Comparison of ENCODE assay signal across 13 cellular contexts in the genomic region with DNA sequence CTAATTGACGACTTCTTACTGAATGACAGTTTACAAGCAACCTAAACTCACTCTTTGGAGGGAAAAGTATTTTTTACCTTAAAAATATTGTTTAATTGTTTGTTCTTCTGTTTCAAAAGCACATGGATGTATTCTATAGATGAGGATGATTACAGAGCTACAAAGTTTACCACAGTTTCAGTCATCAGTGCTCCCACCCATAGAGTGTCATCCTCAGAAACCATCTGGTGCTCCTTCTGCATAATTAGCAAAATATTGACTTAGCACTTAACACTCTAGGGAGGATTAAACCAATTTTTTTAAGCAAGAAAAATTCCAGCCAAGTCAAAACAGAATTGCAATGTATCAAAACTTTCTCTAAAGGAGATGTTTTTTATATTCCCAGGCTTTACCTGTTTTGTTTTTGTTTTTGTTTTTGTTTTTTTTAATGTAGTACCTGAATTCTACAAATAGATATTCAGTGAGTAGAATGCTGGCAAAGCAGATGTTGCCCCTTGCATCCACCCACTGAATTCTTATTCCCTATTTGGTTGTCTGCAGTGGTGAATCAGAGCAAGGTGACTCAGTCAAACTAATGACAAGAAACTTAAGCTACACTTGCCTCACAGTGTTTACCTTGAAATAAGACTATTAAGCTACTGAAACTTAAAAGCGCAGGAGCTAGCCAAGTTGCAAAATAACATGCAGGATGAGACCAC.
DNase-seq lines count a peak whose midpoint lies in the region; ATAC-seq, FAIRE-seq and TF ChIP-seq lines count a peak whose summit lies in the region.
"Had no signal": no experiment of that assay in that cellular context is flagged by ENCODE, and none has a peak within 500 bp of the region (broad histone marks: within the 10 kb centered on the region; RNA-seq: fewer than 3 reads in every experiment).

No MANE protein-coding gene starts in this region.

- POLR2A ChIA-PET in A673 (lab: Charles Lee; ENCODE audit: low non-redundant PET) = no interaction called here
- POLR2A ChIA-PET in HepG2 (lab: Yijun Ruan, JAX) = no interaction called here

- H3K4me3 ChIP-seq in A673 (ENCODE audit: low read depth, low read length, poor library complexity, severe bottlenecking) (no peak overlapping the region), GM23248 (no peak overlapping the region), RWPE2 (ENCODE audit: severe bottlenecking) (no peak overlapping the region), hepatocyte (no peak overlapping the region), HepG2 (replicated peaks in 1 of 3; ENCODE audit: insufficient read depth in 1 of 3, low read depth in 2 of 3, low read length in 3 of 3) (no peak overlapping the region)
- H3K4me3 ChIP-seq: BLaER1 treated with 17β-estradiol and CSF1 and Interleukin-3, amounts not matched to agents 10 nM and 100 nM; testis had no signal

- no peak for TF ChIP-seq RAD21 in HepG2 (CRISPR knock-in tag; IDR thresholded peaks at IDR 0.05)

- H3K79me2 ChIP-seq in GM23248 (ENCODE audit: insufficient read depth) = no peaks in the 10 kb centered on the region
- H3K79me2 ChIP-seq in hepatocyte = no peaks in the 10 kb centered on the region
- H3K79me2 ChIP-seq in HepG2 (ENCODE audit: insufficient read depth, low read length) = no peaks in the 10 kb centered on the region

- no peaks in the 10 kb centered on the region for H3F3A ChIP-seq in GM23248 (ENCODE audit: insufficient read depth)

- H2AFZ ChIP-seq in GM23248 (no peak overlapping the region), hepatocyte (no peak overlapping the region), HepG2 (ENCODE audit: low read length) (no peak overlapping the region)

- CTCF ChIA-PET in A673 (lab: Charles Lee) (no interaction called here), HepG2 (lab: Yijun Ruan, JAX; ENCODE audit: low intra/inter-chr PET ratio, low total read pairs) (no interaction called here)

- no peak overlapping the region for H3K27ac ChIP-seq in A673 (ENCODE audit: low read depth, low read length, poor library complexity, severe bottlenecking)
- no peak overlapping the region for H3K27ac ChIP-seq in GM23248
- H3K27ac ChIP-seq in RWPE2 (ENCODE audit: poor library complexity, severe bottlenecking) = no peak overlapping the region
- H3K27ac ChIP-seq in hepatocyte = peak overlapping the region; percentile 22
- H3K27ac ChIP-seq in HepG2 (ENCODE audit: extremely low read length, insufficient read depth, low read length) = no peak overlapping the region
- H3K27ac ChIP-seq: BLaER1 treated with 17β-estradiol and CSF1 and Interleukin-3, amounts not matched to agents 10 nM and 100 nM; testis had no signal

- H3K9me2 ChIP-seq in GM23248 (ENCODE audit: insufficient read depth) (no peaks in the 10 kb centered on the region), hepatocyte (replicated peaks; ENCODE audit: insufficient read depth) (no peaks in the 10 kb centered on the region)

- H3K4me2 ChIP-seq in GM23248 (ENCODE audit: unreplicated experiment) (no peak overlapping the region), hepatocyte (no peak overlapping the region), HepG2 (ENCODE audit: low read depth, low read length) (no peak overlapping the region)
- H3K4me2 ChIP-seq: BLaER1 treated with 17β-estradiol and CSF1 and Interleukin-3, amounts not matched to agents 10 nM and 100 nM had no signal

- H3K27me3 ChIP-seq in A673 (replicated peaks; ENCODE audit: insufficient read depth, low read depth, low read length, poor library complexity) (no peaks in the 10 kb centered on the region), GM23248 (replicated peaks; ENCODE audit: insufficient read depth) (no peaks in the 10 kb centered on the region), RWPE2 (ENCODE audit: insufficient read depth, poor library complexity, severe bottlenecking) (no peaks in the 10 kb centered on the region), hepatocyte (no peaks in the 10 kb centered on the region), HepG2 (ENCODE audit: control insufficient read depth in 1 of 2, insufficient read depth in 2 of 2, low read length in 2 of 2) (no peaks in the 10 kb centered on the region)
- H3K27me3 ChIP-seq: BLaER1 treated with 17β-estradiol and CSF1 and Interleukin-3, amounts not matched to agents 10 nM and 100 nM; testis had no signal

- H3K36me3 ChIP-seq in A673 (ENCODE audit: insufficient read depth, low read length, poor library complexity, severe bottlenecking) (no peaks in the 10 kb centered on the region), GM23248 (ENCODE audit: low read depth) (no peaks in the 10 kb centered on the region), RWPE2 (ENCODE audit: low read depth) (no peaks in the 10 kb centered on the region), hepatocyte (replicated peaks; ENCODE audit: insufficient read depth, low read depth) (no peaks in the 10 kb centered on the region), HepG2 (replicated peaks in 1 of 2; ENCODE audit: control insufficient read depth in 1 of 2, insufficient read depth in 2 of 2, low read length in 2 of 2) (no peaks in the 10 kb centered on the region)
- H3K36me3 ChIP-seq: BLaER1 treated with 17β-estradiol and CSF1 and Interleukin-3, amounts not matched to agents 10 nM and 100 nM had no signal

- intact Hi-C loops in A673 (cut with micrococcal nuclease; ENCODE audit: unreplicated experiment) (no loop called here), HepG2 (cut with micrococcal nuclease; ENCODE audit: unreplicated experiment) (no loop called here)

- H3K9me3 ChIP-seq in A673 (ENCODE audit: low read depth, low read length, poor library complexity, severe bottlenecking) = no peaks in the 10 kb centered on the region
- no peaks in the 10 kb centered on the region for H3K9me3 ChIP-seq in GM23248 (ENCODE audit: low read depth)
- H3K9me3 ChIP-seq in RWPE2 (ENCODE audit: severe bottlenecking) = no peaks in the 10 kb centered on the region
- no peaks in the 10 kb centered on the region for H3K9me3 ChIP-seq in hepatocyte (ENCODE audit: low read depth)
- no peaks in the 10 kb centered on the region for H3K9me3 ChIP-seq in HepG2 (ENCODE audit: low read length)
- H3K9me3 ChIP-seq: testis had no signal

- no peaks in the 10 kb centered on the region for H4K20me1 ChIP-seq in GM23248 (ENCODE audit: insufficient read depth)
- H4K20me1 ChIP-seq in hepatocyte (ENCODE audit: insufficient read depth, poor library complexity, severe bottlenecking) = no peaks in the 10 kb centered on the region
- H4K20me1 ChIP-seq in HepG2 (ENCODE audit: insufficient read depth, low read length) = no peaks in the 10 kb centered on the region
- H4K20me1 ChIP-seq: BLaER1 treated with 17β-estradiol and CSF1 and Interleukin-3, amounts not matched to agents 10 nM and 100 nM had no signal

- in situ Hi-C loops in GM23248 (cut with MboI) = no loop called here
- in situ Hi-C loops in HepG2 (cut with HindIII; ENCODE audit: extremely low pct_ligation_motif_present, low pct_unique_long_range_greater_than_20kb) = no loop called here

- DNase-seq in A673 (ENCODE audit: low spot score) = peak; percentile 35
- peak; percentile 50 for DNase-seq in GM23248
- DNase-seq in RWPE2 (ENCODE audit: low spot score) = no peak
- DNase-seq in hepatocyte (ENCODE audit: low spot score) = peak; percentile 30
- DNase-seq in inferior parietal cortex (ENCODE audit: extremely low spot score) = no peak
- no peak for DNase-seq in HepG2 (ENCODE audit: low spot score)
- DNase-seq: activated gamma-delta T cell, H9, NCI-H526, testis had no signal

- no TSS peak for BruUV-seq in A673 (replicated peaks; lab: Mats Ljungman, UMichigan)
- no TSS peak for BruUV-seq in HepG2 (replicated peaks; lab: Mats Ljungman, UMichigan)

- no peak for TF ChIP-seq POLR2A in HepG2 (IDR thresholded peaks at IDR 0.05; ENCODE audit: insufficient read depth in 1 of 2, low read depth in 2 of 2, low read length in 2 of 2)

- peak; percentile 96 for ATAC-seq in RWPE2 (ENCODE audit: low read depth)
- ATAC-seq in HG03039 (IDR thresholded peaks at IDR 0.05; ENCODE audit: unreplicated experiment) = no peak
- ATAC-seq in HepG2 = no peak
- no peak for ATAC-seq in GM21515 (IDR thresholded peaks at IDR 0.05; ENCODE audit: unreplicated experiment)

- TF ChIP-seq CTCF in A673 (conservative IDR thresholded peaks at IDR 0.05; ENCODE audit: low read depth, low read length) (no peak), RWPE2 (IDR thresholded peaks at IDR 0.05; ENCODE audit: poor library complexity, severe bottlenecking) (no peak), hepatocyte (IDR thresholded peaks at IDR 0.05; ENCODE audit: poor library complexity) (no peak), HepG2 (CRISPR knock-in tag; IDR thresholded peaks at IDR 0.05) (no peak)

- H3K9ac ChIP-seq in GM23248 (no peak overlapping the region), HepG2 (ENCODE audit: insufficient read depth, low read depth, low read length) (no peak overlapping the region)
- H3K9ac ChIP-seq: BLaER1 treated with 17β-estradiol and CSF1 and Interleukin-3, amounts not matched to agents 10 nM and 100 nM had no signal

- no peak for TF ChIP-seq EP300 in HepG2 (IDR thresholded peaks at IDR 0.05; ENCODE audit: low read depth in 2 of 2, low read length in 2 of 2)
- TF ChIP-seq EP300 in HepG2 (CRISPR knock-in tag; IDR thresholded peaks at IDR 0.05; ENCODE audit: borderline replicate concordance) = no peak

- 40 to 48% methylated on average over 2 of the region's 2 CpGs for WGBS in GM23248 (ENCODE audit: low coverage in 1 of 2, low lambda C conversion rate in 2 of 2, missing lambda C conversion rate in 2 of 2), 2 experiments
- WGBS in hepatocyte (ENCODE audit: low lambda C conversion rate, missing lambda C conversion rate) = 76% methylated on average over 2 of the region's 2 CpGs
- 16% methylated on average over 2 of the region's 2 CpGs for WGBS in HepG2 (ENCODE audit: low lambda C conversion rate)

- FAIRE-seq in HepG2 (lab: Jason Lieb, UNC) = no peak

- peaks cover 10% of the 10 kb centered on the region for H3K4me1 ChIP-seq in A673 (ENCODE audit: insufficient read depth, low read length, poor library complexity, severe bottlenecking)
- H3K4me1 ChIP-seq in GM23248 (ENCODE audit: insufficient read depth) = no peaks in the 10 kb centered on the region
- no peaks in the 10 kb centered on the region for H3K4me1 ChIP-seq in RWPE2 (ENCODE audit: insufficient read depth, poor library complexity, severe bottlenecking)
- H3K4me1 ChIP-seq in hepatocyte (ENCODE audit: insufficient read depth) = no peaks in the 10 kb centered on the region
- no peaks in the 10 kb centered on the region for H3K4me1 ChIP-seq in HepG2 (ENCODE audit: insufficient read depth, low read length)
- H3K4me1 ChIP-seq: BLaER1 treated with 17β-estradiol and CSF1 and Interleukin-3, amounts not matched to agents 10 nM and 100 nM; testis had no signal

TF ChIP-seq in HepG2, 621 proteins besides CTCF, POLR2A, EP300 and RAD21 (continues in another document):
- TF ChIP-seq, protein P1, sequence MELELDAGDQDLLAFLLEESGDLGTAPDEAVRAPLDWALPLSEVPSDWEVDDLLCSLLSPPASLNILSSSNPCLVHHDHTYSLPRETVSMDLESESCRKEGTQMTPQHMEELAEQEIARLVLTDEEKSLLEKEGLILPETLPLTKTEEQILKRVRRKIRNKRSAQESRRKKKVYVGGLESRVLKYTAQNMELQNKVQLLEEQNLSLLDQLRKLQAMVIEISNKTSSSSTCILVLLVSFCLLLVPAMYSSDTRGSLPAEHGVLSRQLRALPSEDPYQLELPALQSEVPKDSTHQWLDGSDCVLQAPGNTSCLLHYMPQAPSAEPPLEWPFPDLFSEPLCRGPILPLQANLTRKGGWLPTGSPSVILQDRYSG (CRISPR knock-in tag; IDR thresholded peaks at IDR 0.05) = no peak

Comparison
In these comparisons a context has a peak if more than half of its experiments do, and no peak if none do; other contexts are left out.
1. DNase-seq: peak in A673 (single experiment), GM23248 (single experiment) and hepatocyte (single experiment); none in RWPE2 (single experiment), inferior parietal cortex (single experiment) and HepG2 (single experiment).